In genomic region chr16:1610071-1610840, GRCh38 we compare ENCODE assay signal across 1 cellular context.
TF ChIP-seq lines count a peak whose summit lies in the region.

No MANE protein-coding gene starts in this region.

TF ChIP-seq in HepG2, 621 proteins besides CTCF, POLR2A, EP300 and RAD21 (continued from another document and continues in another):
- TF ChIP-seq STAT6 (CRISPR knock-in tag; IDR thresholded peaks at IDR 0.05; ENCODE audit: borderline replicate concordance) (no peak), CBX2 (IDR thresholded peaks at IDR 0.05; ENCODE audit: low read depth, low read length) (no peak), CBX2 (CRISPR knock-in tag; IDR thresholded peaks at IDR 0.05; ENCODE audit: low read depth) (no peak), ZNF331 (CRISPR knock-in tag; IDR thresholded peaks at IDR 0.05) (no peak; the same call in 1 of the 2 replicates), PRPF4 (IDR thresholded peaks at IDR 0.05; ENCODE audit: low read depth, low read length, poor library complexity, severe bottlenecking) (no peak), CSRNP2 (CRISPR knock-in tag; conservative IDR thresholded peaks at IDR 0.05; ENCODE audit: low read depth) (no peak), GMEB2 (CRISPR knock-in tag; IDR thresholded peaks at IDR 0.05; ENCODE audit: low read depth) (no peak), ZNF749 (CRISPR knock-in tag; IDR thresholded peaks at IDR 0.05; ENCODE audit: borderline replicate concordance) (no peak), ISL2 (CRISPR knock-in tag; IDR thresholded peaks at IDR 0.05) (peak; percentile 71), NFATC3 (CRISPR knock-in tag; IDR thresholded peaks at IDR 0.05) (no peak), ZNF124 (CRISPR knock-in tag; IDR thresholded peaks at IDR 0.05) (no peak), MIXL1 (CRISPR knock-in tag; IDR thresholded peaks at IDR 0.05) (no peak), BRCA1 (CRISPR knock-in tag; IDR thresholded peaks at IDR 0.05) (no peak; the same call in 1 of the 2 replicates), ZNF280B (CRISPR knock-in tag; IDR thresholded peaks at IDR 0.05; ENCODE audit: borderline replicate concordance) (no peak), ARID3A (IDR thresholded peaks at IDR 0.05; ENCODE audit: low read depth, low read length) (no peak), YEATS4 (CRISPR knock-in tag; IDR thresholded peaks at IDR 0.05; ENCODE audit: borderline replicate concordance) (peak; percentile 85; the same call in 1 of the 2 replicates), ZBTB34 (CRISPR knock-in tag; IDR thresholded peaks at IDR 0.05) (no peak), ZMAT5 (CRISPR knock-in tag; IDR thresholded peaks at IDR 0.05; ENCODE audit: borderline replicate concordance, low read depth) (no peak), ATF1 (CRISPR knock-in tag; IDR thresholded peaks at IDR 0.05) (no peak), JUN (CRISPR knock-in tag; IDR thresholded peaks at IDR 0.05) (no peak), ZNF547 (CRISPR knock-in tag; IDR thresholded peaks at IDR 0.05) (peak; percentile 50; the same call in 1 of the 2 replicates), ZBTB25 (CRISPR knock-in tag; IDR thresholded peaks at IDR 0.05) (peak; percentile 12; the same call in 1 of the 2 replicates), DRAP1 (CRISPR knock-in tag; IDR thresholded peaks at IDR 0.05) (no peak; the same call in 1 of the 2 replicates), ZBTB1 (CRISPR knock-in tag; IDR thresholded peaks at IDR 0.05; ENCODE audit: borderline replicate concordance) (no peak), ZBTB39 (CRISPR knock-in tag; IDR thresholded peaks at IDR 0.05) (no peak), SMARCE1 (IDR thresholded peaks at IDR 0.05; ENCODE audit: borderline replicate concordance) (no peak), HOXA7 (CRISPR knock-in tag; IDR thresholded peaks at IDR 0.05) (no peak), PPARG (CRISPR knock-in tag; conservative IDR thresholded peaks at IDR 0.05) (no peak), SALL2 (CRISPR knock-in tag; IDR thresholded peaks at IDR 0.05) (peak; percentile 71; the same call in 1 of the 2 replicates), AFF4 (CRISPR knock-in tag; IDR thresholded peaks at IDR 0.05) (no peak), HDAC1 (CRISPR knock-in tag; IDR thresholded peaks at IDR 0.05) (peak; percentile 90), IRF2 (CRISPR knock-in tag; IDR thresholded peaks at IDR 0.05) (no peak; the same call in 1 of the 2 replicates), RNF2 (conservative IDR thresholded peaks at IDR 0.05; ENCODE audit: low read depth) (no peak), MLX (CRISPR knock-in tag; IDR thresholded peaks at IDR 0.05) (no peak), ZNF619 (CRISPR knock-in tag; IDR thresholded peaks at IDR 0.05) (0 out of 2 replicates have a peak, but pooled peaks have one; percentile 59), ZNF577 (CRISPR knock-in tag; IDR thresholded peaks at IDR 0.05; ENCODE audit: borderline replicate concordance, low read depth) (no peak), MAFK (conservative IDR thresholded peaks at IDR 0.05 in 1 of 2, IDR thresholded peaks at IDR 0.05 in 1 of 2; ENCODE audit: low read length in 2 of 2) (no peak)
